1 cellular context compared by ENCODE assay signal in the genomic region with DNA sequence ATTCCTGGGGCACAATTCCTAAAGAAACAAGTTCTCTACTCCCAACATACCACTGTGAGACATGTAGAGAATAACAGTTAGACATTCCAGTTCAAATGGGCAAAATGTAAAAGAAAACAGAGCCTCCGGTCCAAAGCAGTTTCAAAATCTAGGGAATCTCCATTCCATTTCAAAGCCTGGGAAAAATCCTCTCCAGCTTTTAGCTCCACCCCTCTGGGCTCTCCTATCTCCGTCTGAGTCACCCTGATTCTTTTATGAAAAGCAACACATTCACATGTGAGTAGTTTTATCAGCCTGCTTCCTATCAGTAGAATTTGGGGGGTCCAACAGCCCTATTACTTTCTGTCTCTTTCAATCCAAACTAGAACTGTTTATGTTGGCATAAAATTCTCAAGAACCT.
TF ChIP-seq lines count a peak whose summit lies in the region.

No MANE protein-coding gene starts in this region.

TF ChIP-seq in IMR-90, 13 proteins besides CTCF, POLR2A, EP300 and RAD21 (continued from another document):
- TF ChIP-seq, protein P1, sequence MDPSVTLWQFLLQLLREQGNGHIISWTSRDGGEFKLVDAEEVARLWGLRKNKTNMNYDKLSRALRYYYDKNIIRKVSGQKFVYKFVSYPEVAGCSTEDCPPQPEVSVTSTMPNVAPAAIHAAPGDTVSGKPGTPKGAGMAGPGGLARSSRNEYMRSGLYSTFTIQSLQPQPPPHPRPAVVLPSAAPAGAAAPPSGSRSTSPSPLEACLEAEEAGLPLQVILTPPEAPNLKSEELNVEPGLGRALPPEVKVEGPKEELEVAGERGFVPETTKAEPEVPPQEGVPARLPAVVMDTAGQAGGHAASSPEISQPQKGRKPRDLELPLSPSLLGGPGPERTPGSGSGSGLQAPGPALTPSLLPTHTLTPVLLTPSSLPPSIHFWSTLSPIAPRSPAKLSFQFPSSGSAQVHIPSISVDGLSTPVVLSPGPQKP (IDR thresholded peaks at IDR 0.05; ENCODE audit: borderline replicate concordance, low read depth, low read length): no peak
- no peak for TF ChIP-seq NFE2L2 (IDR thresholded peaks at IDR 0.05; ENCODE audit: low read depth, low read length)
- TF ChIP-seq MAZ (IDR thresholded peaks at IDR 0.05; ENCODE audit: borderline replicate concordance, low read depth, low read length): no peak
- TF ChIP-seq FOS (IDR thresholded peaks at IDR 0.05; ENCODE audit: low read depth, low read length): no peak
- TF ChIP-seq SMC3 (IDR thresholded peaks at IDR 0.05; ENCODE audit: low read depth, low read length): no peak
- TF ChIP-seq, protein P2, sequence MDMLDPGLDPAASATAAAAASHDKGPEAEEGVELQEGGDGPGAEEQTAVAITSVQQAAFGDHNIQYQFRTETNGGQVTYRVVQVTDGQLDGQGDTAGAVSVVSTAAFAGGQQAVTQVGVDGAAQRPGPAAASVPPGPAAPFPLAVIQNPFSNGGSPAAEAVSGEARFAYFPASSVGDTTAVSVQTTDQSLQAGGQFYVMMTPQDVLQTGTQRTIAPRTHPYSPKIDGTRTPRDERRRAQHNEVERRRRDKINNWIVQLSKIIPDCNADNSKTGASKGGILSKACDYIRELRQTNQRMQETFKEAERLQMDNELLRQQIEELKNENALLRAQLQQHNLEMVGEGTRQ (IDR thresholded peaks at IDR 0.05; ENCODE audit: low read depth, low read length): no peak
- TF ChIP-seq MXI1 (IDR thresholded peaks at IDR 0.05; ENCODE audit: borderline replicate concordance, low read depth, low read length): no peak
- no peak for TF ChIP-seq BHLHE40 (IDR thresholded peaks at IDR 0.05; ENCODE audit: low read depth, low read length)
- TF ChIP-seq CEBPB (IDR thresholded peaks at IDR 0.05; ENCODE audit: low read depth, low read length): no peak
- TF ChIP-seq CHD1 (IDR thresholded peaks at IDR 0.05; ENCODE audit: low read depth, low read length): no peak
